Comparison of ENCODE assay signal across 1 cellular context in the genomic region with DNA sequence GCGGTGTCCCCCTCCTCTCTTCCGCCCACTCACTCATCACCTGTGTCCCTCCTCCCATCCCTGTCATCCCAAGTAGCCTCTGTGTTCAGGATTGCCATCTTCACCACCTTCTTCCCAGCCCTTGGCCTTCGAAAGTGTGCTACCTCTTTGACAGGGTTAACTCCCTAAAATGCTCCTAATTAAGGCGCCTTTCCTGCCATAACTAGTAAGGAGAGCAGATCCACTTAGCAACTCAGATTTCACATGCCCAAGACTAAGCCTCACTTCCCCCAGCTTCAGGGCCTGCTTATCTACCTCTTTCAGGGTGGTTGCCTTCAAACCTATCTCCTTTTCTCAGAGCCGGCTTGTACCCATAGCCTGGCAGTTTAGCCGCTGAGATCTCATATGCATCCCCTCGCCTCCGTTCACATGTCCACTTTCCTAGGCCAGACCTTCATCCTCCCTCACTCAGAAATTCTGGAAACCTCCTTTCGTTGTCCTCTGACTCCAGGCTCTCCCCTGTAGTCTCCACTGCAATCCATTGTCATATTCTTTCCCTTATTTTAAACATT.
TF ChIP-seq lines count a peak whose summit lies in the region.

No MANE protein-coding gene starts in this region.

TF ChIP-seq in H1, 55 proteins besides CTCF, POLR2A, EP300 and RAD21 (continued from another document):
- TF ChIP-seq SIN3A (conservative IDR thresholded peaks at IDR 0.05 in 1 of 2, IDR thresholded peaks at IDR 0.05 in 1 of 2; ENCODE audit: low read depth in 1 of 2, low read length in 2 of 2) (0 out of 4 replicates have a peak, but pooled peaks of 1 of the 2 experiments have one; percentile 28), GTF2F1 (IDR thresholded peaks at IDR 0.05; ENCODE audit: borderline replicate concordance, low read depth, low read length) (no peak), BRCA1 (IDR thresholded peaks at IDR 0.05; ENCODE audit: low read depth, low read length) (no peak), PHF8 (conservative IDR thresholded peaks at IDR 0.05; ENCODE audit: low read depth, low read length) (no peak), JUN (IDR thresholded peaks at IDR 0.05; ENCODE audit: low read depth, low read length) (no peak), HDAC2 (IDR thresholded peaks at IDR 0.05; ENCODE audit: borderline replicate concordance in 1 of 2, low read depth in 2 of 2, low read length in 2 of 2) (no peak), CHD2 (IDR thresholded peaks at IDR 0.05; ENCODE audit: low read length) (no peak), TAF1 (IDR thresholded peaks at IDR 0.05; ENCODE audit: low read depth, low read length) (no peak), MAFK (IDR thresholded peaks at IDR 0.05; ENCODE audit: low read depth, low read length) (no peak), CHD7 (IDR thresholded peaks at IDR 0.05; ENCODE audit: insufficient replicate concordance, low read length) (no peak), CBX5 (IDR thresholded peaks at IDR 0.05; ENCODE audit: low read depth, low read length) (no peak), ZNF274 (IDR thresholded peaks at IDR 0.05; ENCODE audit: borderline replicate concordance, extremely low read depth, low read length) (no peak)
- TF ChIP-seq, protein P1, sequence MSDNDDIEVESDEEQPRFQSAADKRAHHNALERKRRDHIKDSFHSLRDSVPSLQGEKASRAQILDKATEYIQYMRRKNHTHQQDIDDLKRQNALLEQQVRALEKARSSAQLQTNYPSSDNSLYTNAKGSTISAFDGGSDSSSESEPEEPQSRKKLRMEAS (IDR thresholded peaks at IDR 0.05): no peak
